ENCODE assay signal across 1 cellular context in the genomic region with DNA sequence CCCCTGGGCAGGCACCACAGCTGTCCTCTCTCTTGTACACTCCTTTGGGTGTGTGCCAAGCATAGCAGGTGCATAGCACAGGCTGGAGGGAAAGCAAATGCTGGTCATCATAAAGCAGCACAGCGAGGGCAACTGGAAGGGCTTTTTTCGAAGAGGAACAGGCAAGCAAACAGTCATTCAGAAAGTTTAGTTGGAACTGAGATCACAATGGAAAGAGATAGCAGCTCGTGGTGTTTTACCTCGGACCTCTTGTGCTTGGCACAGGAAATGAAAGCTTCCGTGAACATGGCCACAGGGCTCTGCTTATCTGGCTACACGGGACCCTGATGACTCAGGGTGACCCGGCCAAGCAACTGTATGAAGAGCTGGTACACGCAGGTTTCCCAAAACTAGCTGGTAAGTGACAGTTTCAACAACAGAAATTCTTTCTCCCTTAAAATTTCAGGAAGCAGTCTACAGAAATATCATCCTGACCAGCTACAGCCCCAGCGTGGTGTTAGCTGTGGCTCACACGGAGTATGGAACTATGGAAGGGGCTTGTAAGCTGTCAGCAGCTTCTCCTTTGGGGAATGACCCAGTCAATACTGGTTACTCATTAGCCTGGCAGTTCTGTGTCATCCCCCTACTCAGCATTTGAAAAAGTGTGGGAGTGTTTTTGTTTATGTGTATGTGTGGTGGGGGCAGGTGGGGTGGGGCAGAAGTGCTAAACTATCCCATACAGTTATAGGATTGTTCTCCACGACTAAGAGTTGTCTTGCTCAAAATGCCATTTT.
TF ChIP-seq lines count a peak whose summit lies in the region.

No MANE protein-coding gene starts in this region.

TF ChIP-seq in K562, 482 proteins besides CTCF, POLR2A, EP300 and RAD21 (continued from another document and continues in another):
- TF ChIP-seq CXXC5 (CRISPR knock-in tag; IDR thresholded peaks at IDR 0.05): peak; percentile 37
- TF ChIP-seq, protein P1, sequence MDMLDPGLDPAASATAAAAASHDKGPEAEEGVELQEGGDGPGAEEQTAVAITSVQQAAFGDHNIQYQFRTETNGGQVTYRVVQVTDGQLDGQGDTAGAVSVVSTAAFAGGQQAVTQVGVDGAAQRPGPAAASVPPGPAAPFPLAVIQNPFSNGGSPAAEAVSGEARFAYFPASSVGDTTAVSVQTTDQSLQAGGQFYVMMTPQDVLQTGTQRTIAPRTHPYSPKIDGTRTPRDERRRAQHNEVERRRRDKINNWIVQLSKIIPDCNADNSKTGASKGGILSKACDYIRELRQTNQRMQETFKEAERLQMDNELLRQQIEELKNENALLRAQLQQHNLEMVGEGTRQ (CRISPR knock-in tag; IDR thresholded peaks at IDR 0.05): no peak
- TF ChIP-seq ILK (tag; IDR thresholded peaks at IDR 0.05; ENCODE audit: borderline replicate concordance, low read depth): no peak
- TF ChIP-seq KAT7 (CRISPR knock-in tag; IDR thresholded peaks at IDR 0.05; ENCODE audit: borderline replicate concordance): no peak
- TF ChIP-seq YBX1 (IDR thresholded peaks at IDR 0.05): no peak
- peak; percentile 85 for TF ChIP-seq BHLHE40 (IDR thresholded peaks at IDR 0.05; ENCODE audit: low read length)
- TF ChIP-seq THAP12 (CRISPR knock-in tag; IDR thresholded peaks at IDR 0.05): no peak
- TF ChIP-seq, protein P2, sequence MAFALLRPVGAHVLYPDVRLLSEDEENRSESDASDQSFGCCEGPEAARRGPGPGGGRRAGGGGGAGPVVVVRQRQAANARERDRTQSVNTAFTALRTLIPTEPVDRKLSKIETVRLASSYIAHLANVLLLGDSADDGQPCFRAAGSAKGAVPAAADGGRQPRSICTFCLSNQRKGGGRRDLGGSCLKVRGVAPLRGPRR (CRISPR knock-in tag; IDR thresholded peaks at IDR 0.05): no peak
- TF ChIP-seq TEAD4 (IDR thresholded peaks at IDR 0.05; ENCODE audit: low read length): peak; percentile 17; the same call in 1 of the 2 replicates
- no peak for TF ChIP-seq TEAD4 (CRISPR knock-in tag; IDR thresholded peaks at IDR 0.05; ENCODE audit: borderline replicate concordance)
- TF ChIP-seq SAP30 (IDR thresholded peaks at IDR 0.05; ENCODE audit: borderline replicate concordance, insufficient read depth, low read depth, low read length, poor library complexity, severe bottlenecking): no peak
- no peak for TF ChIP-seq CREBBP (IDR thresholded peaks at IDR 0.05; ENCODE audit: low read depth, low read length)
- 0 out of 2 replicates have a peak, but pooled peaks have one; percentile 44 for TF ChIP-seq GTF2E2 (tag; IDR thresholded peaks at IDR 0.05)
- peak; percentile 41; the same call in 1 of the 2 replicates for TF ChIP-seq TFAP4 (CRISPR knock-in tag; IDR thresholded peaks at IDR 0.05; ENCODE audit: borderline replicate concordance)
- TF ChIP-seq, protein P3, sequence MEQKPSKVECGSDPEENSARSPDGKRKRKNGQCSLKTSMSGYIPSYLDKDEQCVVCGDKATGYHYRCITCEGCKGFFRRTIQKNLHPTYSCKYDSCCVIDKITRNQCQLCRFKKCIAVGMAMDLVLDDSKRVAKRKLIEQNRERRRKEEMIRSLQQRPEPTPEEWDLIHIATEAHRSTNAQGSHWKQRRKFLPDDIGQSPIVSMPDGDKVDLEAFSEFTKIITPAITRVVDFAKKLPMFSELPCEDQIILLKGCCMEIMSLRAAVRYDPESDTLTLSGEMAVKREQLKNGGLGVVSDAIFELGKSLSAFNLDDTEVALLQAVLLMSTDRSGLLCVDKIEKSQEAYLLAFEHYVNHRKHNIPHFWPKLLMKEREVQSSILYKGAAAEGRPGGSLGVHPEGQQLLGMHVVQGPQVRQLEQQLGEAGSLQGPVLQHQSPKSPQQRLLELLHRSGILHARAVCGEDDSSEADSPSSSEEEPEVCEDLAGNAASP (IDR thresholded peaks at IDR 0.05): no peak
- no peak for TF ChIP-seq PML (IDR thresholded peaks at IDR 0.05; ENCODE audit: low read length)
- TF ChIP-seq ZBTB7A (IDR thresholded peaks at IDR 0.05; ENCODE audit: borderline replicate concordance, control insufficient read depth, low read depth, low read length): peak; percentile 56; the same call in 1 of the 2 replicates
- TF ChIP-seq SMAD4 (CRISPR knock-in tag; conservative IDR thresholded peaks at IDR 0.05): 0 out of 2 replicates have a peak, but pooled peaks have one; percentile 47
- TF ChIP-seq ZMIZ1 (IDR thresholded peaks at IDR 0.05; ENCODE audit: low read depth in 2 of 2, low read length in 2 of 2): no peak; a peak in 1 of 4 replicates
- TF ChIP-seq SMAD3 (CRISPR knock-in tag; conservative IDR thresholded peaks at IDR 0.05): no peak
- peak; percentile 76 for TF ChIP-seq ETV5 (CRISPR knock-in tag; IDR thresholded peaks at IDR 0.05; ENCODE audit: low read depth)
- no peak for TF ChIP-seq ZNF324 (CRISPR knock-in tag; IDR thresholded peaks at IDR 0.05)
- peak; percentile 41 for TF ChIP-seq RBBP5 (IDR thresholded peaks at IDR 0.05; ENCODE audit: borderline replicate concordance, insufficient read depth, low read length, poor library complexity, severe bottlenecking)
- TF ChIP-seq, protein P4, sequence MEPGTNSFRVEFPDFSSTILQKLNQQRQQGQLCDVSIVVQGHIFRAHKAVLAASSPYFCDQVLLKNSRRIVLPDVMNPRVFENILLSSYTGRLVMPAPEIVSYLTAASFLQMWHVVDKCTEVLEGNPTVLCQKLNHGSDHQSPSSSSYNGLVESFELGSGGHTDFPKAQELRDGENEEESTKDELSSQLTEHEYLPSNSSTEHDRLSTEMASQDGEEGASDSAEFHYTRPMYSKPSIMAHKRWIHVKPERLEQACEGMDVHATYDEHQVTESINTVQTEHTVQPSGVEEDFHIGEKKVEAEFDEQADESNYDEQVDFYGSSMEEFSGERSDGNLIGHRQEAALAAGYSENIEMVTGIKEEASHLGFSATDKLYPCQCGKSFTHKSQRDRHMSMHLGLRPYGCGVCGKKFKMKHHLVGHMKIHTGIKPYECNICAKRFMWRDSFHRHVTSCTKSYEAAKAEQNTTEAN (CRISPR knock-in tag; IDR thresholded peaks at IDR 0.05): no peak
- no peak for TF ChIP-seq ZKSCAN8 (CRISPR knock-in tag; IDR thresholded peaks at IDR 0.05)
- TF ChIP-seq, protein P5, sequence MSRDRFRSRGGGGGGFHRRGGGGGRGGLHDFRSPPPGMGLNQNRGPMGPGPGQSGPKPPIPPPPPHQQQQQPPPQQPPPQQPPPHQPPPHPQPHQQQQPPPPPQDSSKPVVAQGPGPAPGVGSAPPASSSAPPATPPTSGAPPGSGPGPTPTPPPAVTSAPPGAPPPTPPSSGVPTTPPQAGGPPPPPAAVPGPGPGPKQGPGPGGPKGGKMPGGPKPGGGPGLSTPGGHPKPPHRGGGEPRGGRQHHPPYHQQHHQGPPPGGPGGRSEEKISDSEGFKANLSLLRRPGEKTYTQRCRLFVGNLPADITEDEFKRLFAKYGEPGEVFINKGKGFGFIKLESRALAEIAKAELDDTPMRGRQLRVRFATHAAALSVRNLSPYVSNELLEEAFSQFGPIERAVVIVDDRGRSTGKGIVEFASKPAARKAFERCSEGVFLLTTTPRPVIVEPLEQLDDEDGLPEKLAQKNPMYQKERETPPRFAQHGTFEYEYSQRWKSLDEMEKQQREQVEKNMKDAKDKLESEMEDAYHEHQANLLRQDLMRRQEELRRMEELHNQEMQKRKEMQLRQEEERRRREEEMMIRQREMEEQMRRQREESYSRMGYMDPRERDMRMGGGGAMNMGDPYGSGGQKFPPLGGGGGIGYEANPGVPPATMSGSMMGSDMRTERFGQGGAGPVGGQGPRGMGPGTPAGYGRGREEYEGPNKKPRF (IDR thresholded peaks at IDR 0.05; ENCODE audit: low read depth, low read length): no peak
- TF ChIP-seq, protein P6, sequence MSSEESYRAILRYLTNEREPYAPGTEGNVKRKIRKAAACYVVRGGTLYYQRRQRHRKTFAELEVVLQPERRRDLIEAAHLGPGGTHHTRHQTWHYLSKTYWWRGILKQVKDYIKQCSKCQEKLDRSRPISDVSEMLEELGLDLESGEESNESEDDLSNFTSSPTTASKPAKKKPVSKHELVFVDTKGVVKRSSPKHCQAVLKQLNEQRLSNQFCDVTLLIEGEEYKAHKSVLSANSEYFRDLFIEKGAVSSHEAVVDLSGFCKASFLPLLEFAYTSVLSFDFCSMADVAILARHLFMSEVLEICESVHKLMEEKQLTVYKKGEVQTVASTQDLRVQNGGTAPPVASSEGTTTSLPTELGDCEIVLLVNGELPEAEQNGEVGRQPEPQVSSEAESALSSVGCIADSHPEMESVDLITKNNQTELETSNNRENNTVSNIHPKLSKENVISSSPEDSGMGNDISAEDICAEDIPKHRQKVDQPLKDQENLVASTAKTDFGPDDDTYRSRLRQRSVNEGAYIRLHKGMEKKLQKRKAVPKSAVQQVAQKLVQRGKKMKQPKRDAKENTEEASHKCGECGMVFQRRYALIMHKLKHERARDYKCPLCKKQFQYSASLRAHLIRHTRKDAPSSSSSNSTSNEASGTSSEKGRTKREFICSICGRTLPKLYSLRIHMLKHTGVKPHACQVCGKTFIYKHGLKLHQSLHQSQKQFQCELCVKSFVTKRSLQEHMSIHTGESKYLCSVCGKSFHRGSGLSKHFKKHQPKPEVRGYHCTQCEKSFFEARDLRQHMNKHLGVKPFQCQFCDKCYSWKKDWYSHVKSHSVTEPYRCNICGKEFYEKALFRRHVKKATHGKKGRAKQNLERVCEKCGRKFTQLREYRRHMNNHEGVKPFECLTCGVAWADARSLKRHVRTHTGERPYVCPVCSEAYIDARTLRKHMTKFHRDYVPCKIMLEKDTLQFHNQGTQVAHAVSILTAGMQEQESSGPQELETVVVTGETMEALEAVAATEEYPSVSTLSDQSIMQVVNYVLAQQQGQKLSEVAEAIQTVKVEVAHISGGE (CRISPR knock-in tag; IDR thresholded peaks at IDR 0.05): peak in 1 of 3 experiments; percentile 95; a peak in 2 of 6 replicates
- TF ChIP-seq TEAD1 (CRISPR knock-in tag; IDR thresholded peaks at IDR 0.05): 0 out of 4 replicates have a peak, but pooled peaks of 1 of the 2 experiments have one; percentile 24
- no peak for TF ChIP-seq ZNF143 (CRISPR knock-in tag; IDR thresholded peaks at IDR 0.05)
- TF ChIP-seq ZNF830 (CRISPR knock-in tag; IDR thresholded peaks at IDR 0.05): no peak
- TF ChIP-seq, protein P7, sequence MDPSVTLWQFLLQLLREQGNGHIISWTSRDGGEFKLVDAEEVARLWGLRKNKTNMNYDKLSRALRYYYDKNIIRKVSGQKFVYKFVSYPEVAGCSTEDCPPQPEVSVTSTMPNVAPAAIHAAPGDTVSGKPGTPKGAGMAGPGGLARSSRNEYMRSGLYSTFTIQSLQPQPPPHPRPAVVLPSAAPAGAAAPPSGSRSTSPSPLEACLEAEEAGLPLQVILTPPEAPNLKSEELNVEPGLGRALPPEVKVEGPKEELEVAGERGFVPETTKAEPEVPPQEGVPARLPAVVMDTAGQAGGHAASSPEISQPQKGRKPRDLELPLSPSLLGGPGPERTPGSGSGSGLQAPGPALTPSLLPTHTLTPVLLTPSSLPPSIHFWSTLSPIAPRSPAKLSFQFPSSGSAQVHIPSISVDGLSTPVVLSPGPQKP (CRISPR knock-in tag; IDR thresholded peaks at IDR 0.05): no peak
- TF ChIP-seq HNRNPK (IDR thresholded peaks at IDR 0.05; ENCODE audit: low read depth, low read length, poor library complexity, severe bottlenecking): no peak
